In genomic region chr20:61755971-61756421, GRCh38 we compare ENCODE assay signal across 19 cellular contexts.
"Had no signal": no experiment of that assay in that cellular context is flagged by ENCODE, and none has a peak within 500 bp of the region (broad histone marks: within the 10 kb centered on the region; RNA-seq: fewer than 3 reads in every experiment).

No MANE protein-coding gene starts in this region.

- H3K27me3 ChIP-seq: transverse colon had no signal

- H3K4me1 ChIP-seq: transverse colon had no signal

- DNase-seq: activated CD4-positive, alpha-beta T cell treated with anti-CD3 and anti-CD28 coated beads, Interleukin-2, amount 10 ng/mL, durations not matched to agents 7 days and 5 days; activated CD8-positive, alpha-beta memory T cell treated with anti-CD3 and anti-CD28 coated beads, Interleukin-2, amount 10 ng/mL, durations not matched to agents 7 days and 5 days; activated CD8-positive, alpha-beta T cell treated with anti-CD3 and anti-CD28 coated beads for 36 hours; activated effector memory CD4-positive, alpha-beta T cell treated with anti-CD3 and anti-CD28 coated beads, Interleukin-2, amount 50 U/mL, for 16 hours; activated T-cell treated with anti-CD3 and anti-CD28 coated beads for 4 hours; central memory CD4-positive, alpha-beta T cell; effector memory CD8-positive, alpha-beta T cell; foreskin melanocyte; hippocampal formation; left colon; mesenchymal stem cell; mucosa of descending colon; occipital lobe; small intestine; stimulated activated CD4-positive, alpha-beta T cell treated with anti-CD3 and anti-CD28 coated beads, Interleukin-15, amount 100 ng/mL, for 24 hours; transverse colon had no signal

- H3K36me3 ChIP-seq: transverse colon had no signal

- FAIRE-seq: astrocyte, colon, endothelial cell of umbilical vein, small intestine had no signal

- H3K9me3 ChIP-seq: mucosa of descending colon had no signal

- H3K27ac ChIP-seq: transverse colon had no signal

- H3K4me3 ChIP-seq: mucosa of descending colon, transverse colon had no signal
